ENCODE assay signal across 9 cellular contexts in genomic region chr17:9241371-9241712, GRCh38.
A peak's percentile ranks its signal among the peaks of the same experiment; 100 is the strongest.
DNase-seq lines count a peak whose midpoint lies in the region; ATAC-seq, FAIRE-seq and TF ChIP-seq lines count a peak whose summit lies in the region.
"Had no signal": no experiment of that assay in that cellular context is flagged by ENCODE, and none has a peak within 500 bp of the region (broad histone marks: within the 10 kb centered on the region; RNA-seq: fewer than 3 reads in every experiment).

No MANE protein-coding gene starts in this region.

- H3K27me3 ChIP-seq in BLaER1 treated with 17β-estradiol and CSF1 and Interleukin-3, amounts not matched to agents 10 nM and 100 nM = peaks cover 41 to 50% (median 47%) of the 10 kb centered on the region in 11 experiments
- H3K27me3 ChIP-seq in adipocyte (replicated peaks; ENCODE audit: control insufficient read depth, insufficient read depth, low read length) (no peaks in the 10 kb centered on the region), pancreas (no peaks in the 10 kb centered on the region)

- TF ChIP-seq CTCF in pancreas (IDR thresholded peaks at IDR 0.05) = no peak

- intact Hi-C loops in left ventricle myocardium superior (cut with micrococcal nuclease) (no loop called here), pancreas (cut with DNase I) (no loop called here)

- no peaks in the 10 kb centered on the region for H3K36me3 ChIP-seq in BLaER1 treated with 17β-estradiol and CSF1 and Interleukin-3, amounts not matched to agents 10 nM and 100 nM
- no peaks in the 10 kb centered on the region for H3K36me3 ChIP-seq in adipocyte (ENCODE audit: control insufficient read depth, insufficient read depth, low read length, severe bottlenecking)
- H3K36me3 ChIP-seq in pancreas = no peaks in the 10 kb centered on the region

- no peak overlapping the region for H3K27ac ChIP-seq in BLaER1 treated with 17β-estradiol and CSF1 and Interleukin-3, amounts not matched to agents 10 nM and 100 nM
- peak overlapping the region; percentile 73 to 92 (median 88) for H3K27ac ChIP-seq in pancreas

- DNase-seq in adipocyte (ENCODE audit: low read depth) (no peak), left ventricle myocardium superior (peak; percentile 72), pancreas (peak in 2 of 6 donors; percentile 41 to 54), GM12891 (ENCODE audit: insufficient read length, low spot score) (no peak)
- DNase-seq in stimulated activated CD4-positive, alpha-beta T cell treated with anti-CD3 and anti-CD28 coated beads, Interleukin-4, amount 100 ng/mL, for 4 hours = no peak
- DNase-seq: DMS79 had no signal

- TF ChIP-seq POLR2A in GM12891 (IDR thresholded peaks at IDR 0.05; ENCODE audit: low read depth, low read length) = no peak

- H3K4me2 ChIP-seq in BLaER1 treated with 17β-estradiol and CSF1 and Interleukin-3, amounts not matched to agents 10 nM and 100 nM = peak overlapping the region in 9 of 11 experiments; percentile 81 to 95 (median 89); a peak in 16 of 22 replicates

- H3K9ac ChIP-seq in BLaER1 treated with 17β-estradiol and CSF1 and Interleukin-3, amounts not matched to agents 10 nM and 100 nM = peak overlapping the region in 1 of 11 experiments; percentile 34; a peak in 2 of 22 replicates
- peak overlapping the region; percentile 27 for H3K9ac ChIP-seq in adipocyte (ENCODE audit: low read length)

- peak; percentile 56 for ATAC-seq in left ventricle myocardium superior
- peak in 2 of 4 donors; percentile 2 to 11 for ATAC-seq in pancreas
- no peak for ATAC-seq in GM18873 (IDR thresholded peaks at IDR 0.05; ENCODE audit: low FRiP score, unreplicated experiment)
- ATAC-seq in GM21737 (IDR thresholded peaks at IDR 0.05; ENCODE audit: unreplicated experiment) = no peak

- no peak overlapping the region for H3K4me3 ChIP-seq in BLaER1 treated with 17β-estradiol and CSF1 and Interleukin-3, amounts not matched to agents 10 nM and 100 nM
- H3K4me3 ChIP-seq in adipocyte (ENCODE audit: low read length) (no peak overlapping the region), pancreas (no peak overlapping the region)

- 75 to 76% methylated on average over 10 of the region's 10 CpGs for WGBS in pancreas, 2 donors

- peaks cover 19 to 57% (median 41%) of the 10 kb centered on the region in 10 experiments for H3K4me1 ChIP-seq in BLaER1 treated with 17β-estradiol and CSF1 and Interleukin-3, amounts not matched to agents 10 nM and 100 nM
- peaks cover 44% of the 10 kb centered on the region for H3K4me1 ChIP-seq in adipocyte (ENCODE audit: control insufficient read depth, insufficient read depth, low read length)
- H3K4me1 ChIP-seq in pancreas = peaks cover 6 to 15% (median 14%) of the 10 kb centered on the region in 3 donors

- FAIRE-seq in pancreas (lab: Jason Lieb, UNC) (no peak), GM12891 (lab: Jason Lieb, UNC) (no peak)

- H4K20me1 ChIP-seq in BLaER1 treated with 17β-estradiol and CSF1 and Interleukin-3, amounts not matched to agents 10 nM and 100 nM = peaks cover 0 to 88% (median 48%) of the 10 kb centered on the region in 11 experiments; a peak in 19 of 22 replicates

- no peaks in the 10 kb centered on the region for H3K9me3 ChIP-seq in BLaER1 treated with 17β-estradiol and CSF1 and Interleukin-3, amounts not matched to agents 10 nM and 100 nM (replicated peaks in 1 of 11)
- H3K9me3 ChIP-seq in adipocyte (ENCODE audit: control insufficient read depth, low read length) (no peaks in the 10 kb centered on the region), pancreas (no peaks in the 10 kb centered on the region)

TF ChIP-seq in GM12891, 5 proteins besides CTCF, POLR2A, EP300 and RAD21:
- TF ChIP-seq SPI1 (IDR thresholded peaks at IDR 0.05; ENCODE audit: low read depth, low read length) (no peak), PAX5 (IDR thresholded peaks at IDR 0.05; ENCODE audit: insufficient read depth, low read length, severe bottlenecking) (no peak), POU2F2 (IDR thresholded peaks at IDR 0.05; ENCODE audit: low read depth, low read length) (no peak), POLR2AphosphoS5 (IDR thresholded peaks at IDR 0.05; ENCODE audit: low read depth, low read length) (no peak), TAF1 (IDR thresholded peaks at IDR 0.05; ENCODE audit: low read depth, low read length) (no peak)

Comparison
In these comparisons a context has a peak if more than half of its experiments do, and no peak if none do; other contexts are left out.
1. H3K27ac ChIP-seq: peak in pancreas (4 of 4); none in BLaER1 treated with 17β-estradiol and CSF1 and Interleukin-3, amounts not matched to agents 10 nM and 100 nM (0 of 11).